Comparison of ENCODE assay signal across 21 cellular contexts in genomic region chr19:13040916-13041292, GRCh38. TPM values are rescaled to one million over a fixed set of nuclear protein-coding genes. Genes with fewer than 3 reads are reported as not detected.
A peak's percentile ranks its signal among the peaks of the same experiment; 100 is the strongest.
DNase-seq lines count a peak whose midpoint lies in the region; ATAC-seq and TF ChIP-seq lines count a peak whose summit lies in the region.
"Had no signal": no experiment of that assay in that cellular context is flagged by ENCODE, and none has a peak within 500 bp of the region (broad histone marks: within the 10 kb centered on the region; RNA-seq: fewer than 3 reads in every experiment).

No MANE protein-coding gene starts in this region.

- peaks cover 49% of the 10 kb centered on the region for H3K4me1 Mint-ChIP-seq in stimulated activated effector memory CD8-positive, alpha-beta T cell treated with anti-CD3 and anti-CD28 coated beads, Interleukin-12 subunit alpha, Interleukin-12 subunit beta, amount 100 ng/mL, for 72 hours
- H3K4me1 Mint-ChIP-seq: neural crest cell had no signal

- H3K4me3 ChIP-seq in ascending aorta (peak overlapping the region in 1 of 2 donors; percentile 39), left lung (no peak overlapping the region), brain microvascular endothelial cell (ENCODE audit: low read depth, low read length) (no peak overlapping the region)
- H3K4me3 ChIP-seq: K562, Peyer's patch had no signal

- H3K27me3 ChIP-seq in ascending aorta: no peaks in the 10 kb centered on the region
- H3K27me3 ChIP-seq in left lung: no peaks in the 10 kb centered on the region
- no peaks in the 10 kb centered on the region for H3K27me3 ChIP-seq in brain microvascular endothelial cell (replicated peaks)
- H3K27me3 ChIP-seq: foreskin keratinocyte, Peyer's patch had no signal

- no peak for DNase-seq in ascending aorta (ENCODE audit: low spot score in 2 of 2)
- DNase-seq in left lung: no peak
- DNase-seq in stimulated activated effector memory CD8-positive, alpha-beta T cell treated with anti-CD3 and anti-CD28 coated beads, Interleukin-12 subunit alpha, Interleukin-12 subunit beta, amount 100 ng/mL, for 72 hours (ENCODE audit: low spot score in 2 of 2): no peak
- no peak for DNase-seq in DMS114 treated with DMSO at 0.1 percent for 48 hours (lab: John Stamatoyannopoulos, UW; ENCODE audit: unreplicated experiment)
- DNase-seq in activated CD4-positive, CD25-positive, alpha-beta regulatory T cell treated with anti-CD3 and anti-CD28 coated beads, Interleukin-2, amount 50 U/mL, for 72 hours: no peak
- DNase-seq in brain microvascular endothelial cell: no peak
- no peak for DNase-seq in occipital lobe (lab: John Stamatoyannopoulos, UW)
- DNase-seq: activated CD4-positive, alpha-beta memory T cell treated with anti-CD3 and anti-CD28 coated beads, Interleukin-2, amount 10 ng/mL, durations not matched to agents 7 days and 5 days; activated T-cell treated with anti-CD3 and anti-CD28 coated beads, Interleukin-2, amount 50 U/mL, for 4 hours; foreskin keratinocyte; NCI-H1048; NCI-H2171 treated with DMSO at 0.1 percent for 48 hours; NCI-H82; Peyer's patch; small intestine; SW 1271 had no signal

- H3K27ac Mint-ChIP-seq in stimulated activated effector memory CD8-positive, alpha-beta T cell treated with anti-CD3 and anti-CD28 coated beads, Interleukin-12 subunit alpha, Interleukin-12 subunit beta, amount 100 ng/mL, for 72 hours: peak overlapping the region; percentile 69
- H3K27ac Mint-ChIP-seq: activated CD4-positive, alpha-beta memory T cell treated with anti-CD3 and anti-CD28 coated beads, Interleukin-2, amount 10 ng/mL, durations not matched to agents 7 days and 5 days; activated naive CD8-positive, alpha-beta T cell had no signal

- peaks cover 6% of the 10 kb centered on the region for H3K36me3 Mint-ChIP-seq in stimulated activated effector memory CD8-positive, alpha-beta T cell treated with anti-CD3 and anti-CD28 coated beads, Interleukin-12 subunit alpha, Interleukin-12 subunit beta, amount 100 ng/mL, for 72 hours

- in situ Hi-C loops in brain microvascular endothelial cell (cut with HindIII; ENCODE audit: low pct_ligation_motif_present, low sequenced_read_pairs): no loop called here

- no peaks in the 10 kb centered on the region for H3K9me3 Mint-ChIP-seq in stimulated activated effector memory CD8-positive, alpha-beta T cell treated with anti-CD3 and anti-CD28 coated beads, Interleukin-12 subunit alpha, Interleukin-12 subunit beta, amount 100 ng/mL, for 72 hours
- H3K9me3 Mint-ChIP-seq: activated CD4-positive, alpha-beta memory T cell treated with anti-CD3 and anti-CD28 coated beads, Interleukin-2, amount 10 ng/mL, durations not matched to agents 7 days and 5 days; activated T-cell treated with anti-CD3 and anti-CD28 coated beads, Interleukin-2, amount 50 U/mL, for 4 hours; central memory CD8-positive, alpha-beta T cell; neural crest cell had no signal

- peaks cover 41 to 88% of the 10 kb centered on the region in 2 donors for H3K4me1 ChIP-seq in ascending aorta
- peaks cover 55 to 88% of the 10 kb centered on the region in 2 donors for H3K4me1 ChIP-seq in left lung

- H3K4me3 Mint-ChIP-seq in stimulated activated effector memory CD8-positive, alpha-beta T cell treated with anti-CD3 and anti-CD28 coated beads, Interleukin-12 subunit alpha, Interleukin-12 subunit beta, amount 100 ng/mL, for 72 hours: no peak overlapping the region
- H3K4me3 Mint-ChIP-seq: activated CD4-positive, alpha-beta memory T cell treated with anti-CD3 and anti-CD28 coated beads, Interleukin-2, amount 10 ng/mL, durations not matched to agents 7 days and 5 days; activated naive CD8-positive, alpha-beta T cell; activated T-cell treated with anti-CD3 and anti-CD28 coated beads, Interleukin-2, amount 50 U/mL, for 4 hours; central memory CD8-positive, alpha-beta T cell; neural crest cell had no signal

- intact Hi-C loops in ascending aorta (cut with DNase I): no loop called here
- intact Hi-C loops in left lung (cut with DNase I): no loop called here

- H3K27ac ChIP-seq in 22Rv1: peak overlapping the region; percentile 99
- H3K27ac ChIP-seq in ascending aorta: peak overlapping the region; percentile 95 to 97
- peak overlapping the region; percentile 35 to 75 for H3K27ac ChIP-seq in left lung
- no peak overlapping the region for H3K27ac ChIP-seq in brain microvascular endothelial cell
- H3K27ac ChIP-seq: foreskin keratinocyte had no signal

- TF ChIP-seq CTCF in 22Rv1 (IDR thresholded peaks at IDR 0.05) (no peak), ascending aorta (IDR thresholded peaks at IDR 0.05) (no peak), left lung (IDR thresholded peaks at IDR 0.05) (no peak), brain microvascular endothelial cell (IDR thresholded peaks at IDR 0.05; ENCODE audit: low read depth, low read length, missing control alignments) (no peak)

- ATAC-seq in left lung: no peak
- no peak for ATAC-seq in stimulated activated effector memory CD8-positive, alpha-beta T cell treated with anti-CD3 and anti-CD28 coated beads, Interleukin-12 subunit alpha, Interleukin-12 subunit beta, amount 100 ng/mL, for 72 hours
- ATAC-seq: activated T-cell treated with anti-CD3 and anti-CD28 coated beads, Interleukin-2, amount 50 U/mL, for 4 hours; foreskin keratinocyte; K562 had no signal

- no peaks in the 10 kb centered on the region for H3K36me3 ChIP-seq in ascending aorta
- H3K36me3 ChIP-seq in left lung: no peaks in the 10 kb centered on the region
- H3K36me3 ChIP-seq in brain microvascular endothelial cell (replicated peaks): no peaks in the 10 kb centered on the region
- H3K36me3 ChIP-seq: Peyer's patch had no signal

- no peaks in the 10 kb centered on the region for H3K9me3 ChIP-seq in ascending aorta
- no peaks in the 10 kb centered on the region for H3K9me3 ChIP-seq in left lung
- H3K9me3 ChIP-seq: Peyer's patch had no signal

RNA-seq across cellular contexts. Expression of gene NFIX, which starts 45.6 kb away (rescaled TPM):
- total RNA-seq in ascending aorta: 76.5 TPM
- 100 to 1,000 TPM; 166 to 237 TPM for total RNA-seq in left lung
- total RNA-seq in occipital lobe: 124 TPM
